21 cellular contexts compared by ENCODE assay signal in the genomic region with DNA sequence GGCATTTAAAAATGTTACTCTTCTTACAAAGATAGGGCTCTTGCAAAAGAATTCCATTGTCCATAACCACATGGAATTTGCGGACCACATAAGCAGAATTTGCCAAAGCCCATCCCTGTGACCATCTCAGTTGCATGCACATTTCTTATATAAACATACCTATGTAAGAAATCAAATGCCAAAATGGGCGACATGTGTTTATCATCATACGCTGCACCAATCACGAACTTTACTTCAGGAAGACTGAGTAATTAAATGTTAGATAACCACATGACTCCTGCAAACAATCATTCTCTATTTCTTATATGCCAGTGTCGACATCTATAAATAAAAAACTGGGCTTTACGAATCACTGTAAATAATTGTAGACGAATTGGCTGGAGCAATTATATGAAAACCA.
"Had no signal": no experiment of that assay in that cellular context is flagged by ENCODE, and none has a peak within 500 bp of the region (broad histone marks: within the 10 kb centered on the region; RNA-seq: fewer than 3 reads in every experiment).

No MANE protein-coding gene starts in this region.

- H3K9ac ChIP-seq: SK-N-SH had no signal

- H3K4me3 ChIP-seq: cardiac muscle cell, SJCRH30 had no signal

- H3K4me1 ChIP-seq: SJCRH30 had no signal

- H3K9me3 ChIP-seq: SJCRH30, SK-N-SH had no signal

- ATAC-seq: activated CD4-positive, alpha-beta T cell treated with anti-CD3 and anti-CD28 coated beads for 36 hours; Right ventricle myocardium inferior had no signal

- DNase-seq: activated CD4-positive, alpha-beta memory T cell treated with anti-CD3 and anti-CD28 coated beads, Interleukin-2, amount 10 ng/mL, durations not matched to agents 7 days and 5 days; activated CD4-positive, alpha-beta T cell treated with anti-CD3 and anti-CD28 coated beads for 36 hours; activated CD4-positive, alpha-beta T cell treated with anti-CD3 and anti-CD28 coated beads, Interleukin-2, amount 50 U/mL, for 1 hour; activated T-cell treated with anti-CD3 and anti-CD28 coated beads for 4 hours; amygdala; NCI-H1092 treated with DMSO at 0.1 percent for 48 hours; NCI-H1417 treated with DMSO at 0.1 percent for 48 hours; NCI-H1694; NCI-H2029; NCI-H2107; NCI-H2171 treated with DMSO at 0.1 percent for 48 hours; NCI-H526; NCI-H82; RPMI8226; SJCRH30; SK-N-SH; T-helper 1 cell had no signal

- H3K4me2 ChIP-seq: SK-N-SH had no signal

- H3K27ac ChIP-seq: brain microvascular endothelial cell, cardiac muscle cell, SJCRH30, VCaP had no signal

- H3K36me3 ChIP-seq: brain microvascular endothelial cell, cardiac muscle cell, SJCRH30 had no signal

- H3K27me3 ChIP-seq: brain microvascular endothelial cell, cardiac muscle cell, SJCRH30 had no signal
